Comparison of ENCODE assay signal across 23 cellular contexts in the genomic region with DNA sequence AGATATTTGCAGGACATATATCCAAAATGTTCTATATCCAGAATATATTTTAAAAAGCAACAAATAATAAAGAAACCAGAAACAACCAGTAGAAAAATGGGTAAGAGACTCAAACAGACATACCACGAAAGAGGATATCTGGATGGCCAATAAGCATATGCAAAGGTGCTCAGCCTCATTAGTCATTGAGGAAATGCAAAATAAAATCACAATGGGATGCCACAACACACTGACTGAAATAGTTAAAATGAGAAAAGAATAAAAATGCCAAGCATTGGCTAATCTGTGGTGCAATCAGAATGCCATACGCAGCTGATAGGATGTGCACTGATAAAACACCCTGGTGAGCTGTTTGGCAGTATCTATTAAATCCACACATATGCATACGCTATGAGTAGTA.
"Had no signal": no experiment of that assay in that cellular context is flagged by ENCODE, and none has a peak within 500 bp of the region (broad histone marks: within the 10 kb centered on the region; RNA-seq: fewer than 3 reads in every experiment).

No MANE protein-coding gene starts in this region.

- H3K36me3 ChIP-seq: Peyer's patch, SJSA1 had no signal

- H3K36me3 Mint-ChIP-seq: IgD-negative memory B cell had no signal

- H3K27ac ChIP-seq: HL-60, Peyer's patch, SJSA1, SK-N-MC had no signal

- H3K27ac Mint-ChIP-seq: IgD-negative memory B cell had no signal

- H3K4me3 ChIP-seq: Peyer's patch, SJSA1, SK-N-MC had no signal

- H3K4me1 ChIP-seq: Peyer's patch, SJSA1 had no signal

- H3K4me1 Mint-ChIP-seq: IgD-negative memory B cell had no signal

- H3K27me3 ChIP-seq: Peyer's patch, SJSA1 had no signal

- H3K4me3 Mint-ChIP-seq: IgD-negative memory B cell had no signal

- ATAC-seq: PC-3, Right ventricle myocardium inferior had no signal

- DNase-seq: KBM-7, MV-4-11, NCI-H1048, NCI-H1105, NCI-H1417, NCI-H1436 treated with DMSO at 0.1 percent for 48 hours, NCI-H1694, NCI-H187 treated with DMSO at 0.1 percent for 48 hours, NCI-H2029 treated with DMSO at 0.1 percent for 48 hours, NCI-H2171 treated with DMSO at 0.1 percent for 48 hours, NCI-H345, NCI-H446 treated with DMSO at 0.1 percent for 48 hours, NCI-H510A treated with DMSO at 0.1 percent for 48 hours, NCI-H526, NCI-H748 treated with DMSO at 0.1 percent for 48 hours, PC-3, Peyer's patch, SIG-M5 had no signal

- H3K9me3 ChIP-seq: Peyer's patch, SJSA1 had no signal
